In the genomic region with DNA sequence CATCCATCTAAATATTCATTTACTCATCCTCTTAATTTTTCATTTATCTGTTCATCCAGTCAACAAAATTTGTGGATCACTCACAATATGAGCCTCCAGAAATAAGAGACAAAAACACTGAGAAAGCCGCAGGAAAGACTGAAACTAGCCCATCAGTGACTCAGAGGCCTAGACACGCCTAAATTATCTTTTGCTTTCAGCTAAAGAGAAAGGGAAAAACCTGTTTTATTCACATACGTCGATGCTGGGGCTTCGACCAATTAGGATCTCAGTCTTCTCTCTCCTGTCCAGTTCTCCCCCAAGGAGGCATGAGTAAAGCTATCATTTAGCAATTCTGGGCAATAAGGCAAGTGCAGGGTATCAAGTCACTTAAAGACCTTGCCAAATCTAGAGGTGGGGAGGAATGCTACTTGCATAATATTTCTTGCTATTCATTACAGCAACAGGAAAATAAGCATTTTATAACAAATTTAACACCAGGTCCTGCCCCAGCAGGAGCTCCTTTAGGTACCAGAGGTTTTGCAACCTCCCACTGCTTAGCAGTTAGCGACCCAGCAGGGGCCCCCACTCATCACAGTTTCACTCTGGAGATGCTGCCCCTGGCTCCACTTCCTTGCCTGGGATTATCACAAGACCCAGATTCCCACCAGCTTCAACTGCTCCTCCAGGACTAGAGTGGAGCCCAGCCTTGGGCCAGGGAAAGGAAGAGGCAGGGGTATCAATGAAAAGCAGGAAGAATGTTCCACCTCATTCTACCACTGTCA, we compare ENCODE assay signal across 11 cellular contexts. TPM values are rescaled to one million over a fixed set of nuclear protein-coding genes. Genes with fewer than 3 reads are reported as not detected.
DNase-seq lines count a peak whose midpoint lies in the region; ATAC-seq and TF ChIP-seq lines count a peak whose summit lies in the region.
"Had no signal": no experiment of that assay in that cellular context is flagged by ENCODE, and none has a peak within 500 bp of the region (broad histone marks: within the 10 kb centered on the region; RNA-seq: fewer than 3 reads in every experiment).

No MANE protein-coding gene starts in this region.

- H3K27me3 Mint-ChIP-seq in activated CD8-positive, alpha-beta memory T cell treated with anti-CD3 and anti-CD28 coated beads, Interleukin-2, amount 10 ng/mL, durations not matched to agents 7 days and 5 days: peaks cover 2% of the 10 kb centered on the region
- H3K27me3 Mint-ChIP-seq in stimulated activated memory B cell treated with anti-CD40 and anti-IgM and Interleukin-4, amounts not matched to agents 10 μg/mL and 1 μg/mL and 100 μg/mL, for 72 hours: no peaks in the 10 kb centered on the region

- CTCF ChIA-PET in activated CD8-positive, alpha-beta memory T cell treated with anti-CD3 and anti-CD28 coated beads, Interleukin-2, amount 10 ng/mL, durations not matched to agents 7 days and 5 days (lab: Charles Lee): interaction anchor here (0.8 kb wide), 1 partner anchor 47 kb away, joined by 3 read pairs; no protein-coding TSS in a partner anchor

- no peak for DNase-seq in activated CD8-positive, alpha-beta memory T cell treated with anti-CD3 and anti-CD28 coated beads, Interleukin-2, amount 10 ng/mL, durations not matched to agents 7 days and 5 days
- no peak for DNase-seq in activated CD8-positive, alpha-beta memory T cell treated with anti-CD3 and anti-CD28 coated beads for 24 hours
- peak; percentile 64 for DNase-seq in amniotic epithelial cell (ENCODE audit: low read depth)
- DNase-seq in ovary: no peak
- DNase-seq in HAP-1 (ENCODE audit: low spot score in 2 of 2): no peak
- no peak for DNase-seq in Right ventricle myocardium inferior (ENCODE audit: missing footprints)
- DNase-seq: Karpas-422, RPMI8226 had no signal

- H3K36me3 Mint-ChIP-seq in activated CD8-positive, alpha-beta memory T cell treated with anti-CD3 and anti-CD28 coated beads, Interleukin-2, amount 10 ng/mL, durations not matched to agents 7 days and 5 days: peaks cover 11% of the 10 kb centered on the region
- H3K36me3 Mint-ChIP-seq in stimulated activated memory B cell treated with anti-CD40 and anti-IgM and Interleukin-4, amounts not matched to agents 10 μg/mL and 1 μg/mL and 100 μg/mL, for 72 hours: peaks cover 4% of the 10 kb centered on the region

- no peak for TF ChIP-seq CTCF in ovary (IDR thresholded peaks at IDR 0.05)

- ATAC-seq in activated CD8-positive, alpha-beta memory T cell treated with anti-CD3 and anti-CD28 coated beads, Interleukin-2, amount 10 ng/mL, durations not matched to agents 7 days and 5 days: peak; percentile 53
- ATAC-seq in HG02852 (IDR thresholded peaks at IDR 0.05; ENCODE audit: unreplicated experiment): peak; percentile 84
- peak; percentile 69 for ATAC-seq in stimulated activated memory B cell treated with anti-CD40 and anti-IgM and Interleukin-4, amounts not matched to agents 10 μg/mL and 1 μg/mL and 100 μg/mL, for 72 hours
- ATAC-seq in Right ventricle myocardium inferior: no peak

- no peak overlapping the region for H3K4me3 Mint-ChIP-seq in activated CD8-positive, alpha-beta memory T cell treated with anti-CD3 and anti-CD28 coated beads, Interleukin-2, amount 10 ng/mL, durations not matched to agents 7 days and 5 days
- H3K4me3 Mint-ChIP-seq in stimulated activated memory B cell treated with anti-CD40 and anti-IgM and Interleukin-4, amounts not matched to agents 10 μg/mL and 1 μg/mL and 100 μg/mL, for 72 hours: no peak overlapping the region

- H3K4me1 ChIP-seq in ovary (ENCODE audit: insufficient read depth) (no peaks in the 10 kb centered on the region), HAP-1 (no peaks in the 10 kb centered on the region)

- H3K9me3 ChIP-seq in ovary (no peaks in the 10 kb centered on the region), HAP-1 (no peaks in the 10 kb centered on the region)

- no peak for TF ChIP-seq POLR2A in ovary (IDR thresholded peaks at IDR 0.05)

- H3K4me1 Mint-ChIP-seq in activated CD8-positive, alpha-beta memory T cell treated with anti-CD3 and anti-CD28 coated beads, Interleukin-2, amount 10 ng/mL, durations not matched to agents 7 days and 5 days: peaks cover 11% of the 10 kb centered on the region
- H3K4me1 Mint-ChIP-seq in stimulated activated memory B cell treated with anti-CD40 and anti-IgM and Interleukin-4, amounts not matched to agents 10 μg/mL and 1 μg/mL and 100 μg/mL, for 72 hours: peaks cover 41% of the 10 kb centered on the region

- WGBS in ovary, 3 donors: 77 to 82% (median 79%) methylated on average over 6 of the region's 6 CpGs

- H3K36me3 ChIP-seq in ovary (no peaks in the 10 kb centered on the region), HAP-1 (replicated peaks) (no peaks in the 10 kb centered on the region)

- intact Hi-C loops in ovary (cut with DNase I) (no loop called here), Right ventricle myocardium inferior (cut with DNase I) (no loop called here)

- H3K27ac ChIP-seq in ovary: no peak overlapping the region

- H3K9me3 Mint-ChIP-seq in activated CD8-positive, alpha-beta memory T cell treated with anti-CD3 and anti-CD28 coated beads, Interleukin-2, amount 10 ng/mL, durations not matched to agents 7 days and 5 days (ENCODE audit: low read depth): peaks cover 15% of the 10 kb centered on the region
- peaks cover 10% of the 10 kb centered on the region for H3K9me3 Mint-ChIP-seq in stimulated activated memory B cell treated with anti-CD40 and anti-IgM and Interleukin-4, amounts not matched to agents 10 μg/mL and 1 μg/mL and 100 μg/mL, for 72 hours

- H3K4me3 ChIP-seq in ovary (no peak overlapping the region), HAP-1 (no peak overlapping the region)

- H3K27ac Mint-ChIP-seq in activated CD8-positive, alpha-beta memory T cell treated with anti-CD3 and anti-CD28 coated beads, Interleukin-2, amount 10 ng/mL, durations not matched to agents 7 days and 5 days: peak overlapping the region; percentile 44
- H3K27ac Mint-ChIP-seq in stimulated activated memory B cell treated with anti-CD40 and anti-IgM and Interleukin-4, amounts not matched to agents 10 μg/mL and 1 μg/mL and 100 μg/mL, for 72 hours: no peak overlapping the region

- no peak for TF ChIP-seq EP300 in ovary (IDR thresholded peaks at IDR 0.05)

- in situ Hi-C loops in HAP-1 (cut with MboI; ENCODE audit: low sequenced_read_pairs): no loop called here

- no peaks in the 10 kb centered on the region for H3K27me3 ChIP-seq in ovary
- no peaks in the 10 kb centered on the region for H3K27me3 ChIP-seq in HAP-1 (ENCODE audit: low read depth)

RNA-seq across cellular contexts. Expression of gene TMEM154, which starts 30.1 kb away (rescaled TPM):
- 10 to 100 TPM; 23.9 to 25.4 TPM for total RNA-seq in activated CD8-positive, alpha-beta memory T cell treated with anti-CD3 and anti-CD28 coated beads, Interleukin-2, amount 10 ng/mL, durations not matched to agents 7 days and 5 days
- total RNA-seq in ovary (1 to 10 TPM in 3 of 7 donors, under 1 TPM in 4; 0.12 to 1.5 (median 0.53) TPM), Right ventricle myocardium inferior (3.2 TPM)
- under 1 TPM; 0.11 to 0.53 TPM for polyA plus RNA-seq in ovary
- polyA plus RNA-seq: neural cell had no signal
